Comparison of ENCODE assay signal across 8 cellular contexts in the genomic region with DNA sequence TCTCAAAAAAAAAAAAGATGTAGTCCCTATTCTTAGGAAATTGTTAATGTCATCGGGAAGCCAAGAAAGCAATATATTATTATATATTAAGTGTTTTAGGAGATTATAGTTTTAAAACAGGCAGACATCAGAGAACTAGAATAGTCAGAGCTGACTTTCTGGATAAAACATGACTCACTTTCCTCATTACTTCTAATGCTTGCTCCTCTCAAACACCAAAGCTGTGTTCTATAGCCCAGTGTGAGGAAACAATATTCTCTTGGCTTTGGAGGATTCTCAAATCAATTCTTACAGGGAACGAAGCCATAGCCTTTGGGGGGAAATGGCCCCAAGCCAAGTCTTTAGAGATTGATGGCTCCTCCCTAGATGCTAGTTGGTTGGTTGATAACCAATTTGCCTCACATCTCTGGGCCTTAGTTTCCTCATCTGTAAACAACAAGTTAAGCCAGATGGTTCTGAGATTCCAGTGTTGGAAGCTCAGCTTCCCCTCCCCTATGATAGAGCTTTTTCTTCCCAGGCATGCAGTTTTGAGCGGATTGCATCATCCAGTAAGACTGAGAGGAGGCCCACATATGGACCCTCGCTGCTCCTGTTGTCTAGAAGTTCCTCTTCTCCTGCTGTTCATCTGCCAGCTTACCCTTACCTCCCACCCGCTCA. TPM values are rescaled to one million over a fixed set of nuclear protein-coding genes. Genes with fewer than 3 reads are reported as not detected.
DNase-seq lines count a peak whose midpoint lies in the region; ATAC-seq and TF ChIP-seq lines count a peak whose summit lies in the region.

No MANE protein-coding gene starts in this region.

- ATAC-seq in naive thymus-derived CD8-positive, alpha-beta T cell = no peak
- no peak for ATAC-seq in activated T-helper 17 cell treated with anti-CD3 and anti-CD28 coated beads, Interleukin-2, amount 50 U/mL, for 72 hours (replicated peaks)

- POLR2A ChIA-PET in naive thymus-derived CD8-positive, alpha-beta T cell (lab: Charles Lee) = interaction anchor here (0.7 kb wide), 2 partner anchors 60 to 77 kb away, joined by 3 read pairs; no protein-coding TSS in a partner anchor

- TF ChIP-seq CTCF in nephron (IDR thresholded peaks at IDR 0.05; ENCODE audit: unreplicated experiment in 3 of 3) = no peak

- H3K36me3 Mint-ChIP-seq in nephron (ENCODE audit: low read depth) = peaks cover 48% of the 10 kb centered on the region
- peaks cover 25% of the 10 kb centered on the region for H3K36me3 Mint-ChIP-seq in activated T-helper 1 cell treated with anti-CD3 and anti-CD28 coated beads, Interleukin-12 subunit alpha, Interleukin-12 subunit beta, Interleukin-2, Interleukin-4 antibody, amounts not matched to agents 30 ng/mL and 10 ng/mL and 1 ng/mL, durations not matched to agents 14 hours and 24 hours and 36 hours (ENCODE audit: low read depth)
- peaks cover 0 to 53% (median 12%) of the 10 kb centered on the region in 3 donors for H3K36me3 Mint-ChIP-seq in naive thymus-derived CD8-positive, alpha-beta T cell
- peaks cover 75% of the 10 kb centered on the region for H3K36me3 Mint-ChIP-seq in activated T-helper 17 cell treated with anti-CD3 and anti-CD28 coated beads, Interleukin-2, amount 50 U/mL, for 72 hours (ENCODE audit: low read depth)

- intact Hi-C loops in activated T-helper 1 cell treated with anti-CD3 and anti-CD28 coated beads, Interleukin-12 subunit alpha, Interleukin-12 subunit beta, Interleukin-2, Interleukin-4 antibody, amounts not matched to agents 30 ng/mL and 10 ng/mL and 1 ng/mL, durations not matched to agents 14 hours and 24 hours and 36 hours (cut with micrococcal nuclease) = no loop called here

- no peak overlapping the region for H3K4me3 Mint-ChIP-seq in nephron
- H3K4me3 Mint-ChIP-seq in activated T-helper 1 cell treated with anti-CD3 and anti-CD28 coated beads, Interleukin-12 subunit alpha, Interleukin-12 subunit beta, Interleukin-2, Interleukin-4 antibody, amounts not matched to agents 30 ng/mL and 10 ng/mL and 1 ng/mL, durations not matched to agents 14 hours and 24 hours and 36 hours = no peak overlapping the region
- H3K4me3 Mint-ChIP-seq in naive thymus-derived CD8-positive, alpha-beta T cell = no peak overlapping the region
- no peak overlapping the region for H3K4me3 Mint-ChIP-seq in activated T-helper 17 cell treated with anti-CD3 and anti-CD28 coated beads, Interleukin-2, amount 50 U/mL, for 72 hours

- peaks cover 5% of the 10 kb centered on the region for H3K4me1 Mint-ChIP-seq in nephron
- peaks cover 23% of the 10 kb centered on the region for H3K4me1 Mint-ChIP-seq in activated T-helper 1 cell treated with anti-CD3 and anti-CD28 coated beads, Interleukin-12 subunit alpha, Interleukin-12 subunit beta, Interleukin-2, Interleukin-4 antibody, amounts not matched to agents 30 ng/mL and 10 ng/mL and 1 ng/mL, durations not matched to agents 14 hours and 24 hours and 36 hours (ENCODE audit: low read depth)
- peaks cover 14 to 40% (median 32%) of the 10 kb centered on the region in 4 donors for H3K4me1 Mint-ChIP-seq in naive thymus-derived CD8-positive, alpha-beta T cell
- H3K4me1 Mint-ChIP-seq in activated T-helper 17 cell treated with anti-CD3 and anti-CD28 coated beads, Interleukin-2, amount 50 U/mL, for 72 hours = peaks cover 4% of the 10 kb centered on the region

- no peaks in the 10 kb centered on the region for H3K27me3 Mint-ChIP-seq in nephron (ENCODE audit: low read depth)
- H3K27me3 Mint-ChIP-seq in activated T-helper 1 cell treated with anti-CD3 and anti-CD28 coated beads, Interleukin-12 subunit alpha, Interleukin-12 subunit beta, Interleukin-2, Interleukin-4 antibody, amounts not matched to agents 30 ng/mL and 10 ng/mL and 1 ng/mL, durations not matched to agents 14 hours and 24 hours and 36 hours (ENCODE audit: insufficient read depth) = no peaks in the 10 kb centered on the region
- no peaks in the 10 kb centered on the region for H3K27me3 Mint-ChIP-seq in naive thymus-derived CD8-positive, alpha-beta T cell
- H3K27me3 Mint-ChIP-seq in activated T-helper 17 cell treated with anti-CD3 and anti-CD28 coated beads, Interleukin-2, amount 50 U/mL, for 72 hours = no peaks in the 10 kb centered on the region

- H3K9me3 Mint-ChIP-seq in nephron = no peaks in the 10 kb centered on the region
- no peaks in the 10 kb centered on the region for H3K9me3 Mint-ChIP-seq in activated T-helper 1 cell treated with anti-CD3 and anti-CD28 coated beads, Interleukin-12 subunit alpha, Interleukin-12 subunit beta, Interleukin-2, Interleukin-4 antibody, amounts not matched to agents 30 ng/mL and 10 ng/mL and 1 ng/mL, durations not matched to agents 14 hours and 24 hours and 36 hours
- no peaks in the 10 kb centered on the region for H3K9me3 Mint-ChIP-seq in naive thymus-derived CD8-positive, alpha-beta T cell
- H3K9me3 Mint-ChIP-seq in activated T-helper 17 cell treated with anti-CD3 and anti-CD28 coated beads, Interleukin-2, amount 50 U/mL, for 72 hours = no peaks in the 10 kb centered on the region

- H3K27ac Mint-ChIP-seq in nephron = peak overlapping the region; percentile 21 to 63 (median 47)
- no peak overlapping the region for H3K27ac Mint-ChIP-seq in activated T-helper 1 cell treated with anti-CD3 and anti-CD28 coated beads, Interleukin-12 subunit alpha, Interleukin-12 subunit beta, Interleukin-2, Interleukin-4 antibody, amounts not matched to agents 30 ng/mL and 10 ng/mL and 1 ng/mL, durations not matched to agents 14 hours and 24 hours and 36 hours
- H3K27ac Mint-ChIP-seq in naive thymus-derived CD8-positive, alpha-beta T cell = peak overlapping the region in 4 of 10 donors; percentile 29 to 71 (median 52)
- H3K27ac Mint-ChIP-seq in activated T-helper 17 cell treated with anti-CD3 and anti-CD28 coated beads, Interleukin-2, amount 50 U/mL, for 72 hours = no peak overlapping the region

- DNase-seq in Ammon's horn (ENCODE audit: low spot score) (peak; percentile 49), NCI-H2171 treated with DMSO at 0.1 percent for 48 hours (lab: John Stamatoyannopoulos, UW) (peak; percentile 85), dedifferentiated amniotic fluid mesenchymal stem cell (ENCODE audit: extremely low spot score) (peak; percentile 88), GF-D8 (lab: John Stamatoyannopoulos, UW) (no peak)
- DNase-seq in activated T-helper 1 cell treated with anti-CD3 and anti-CD28 coated beads, Interleukin-12 subunit alpha, Interleukin-12 subunit beta, Interleukin-2, Interleukin-4 antibody, amounts not matched to agents 30 ng/mL and 10 ng/mL and 1 ng/mL, durations not matched to agents 14 hours and 24 hours and 36 hours (ENCODE audit: low spot score) = no peak
- DNase-seq in naive thymus-derived CD8-positive, alpha-beta T cell = no peak

RNA-seq across cellular contexts. Expression of gene NMT1, which starts 12.4 kb away (rescaled TPM):
- total RNA-seq in activated T-helper 1 cell treated with anti-CD3 and anti-CD28 coated beads, Interleukin-12 subunit alpha, Interleukin-12 subunit beta, Interleukin-2, Interleukin-4 antibody, amounts not matched to agents 30 ng/mL and 10 ng/mL and 1 ng/mL, durations not matched to agents 14 hours and 24 hours and 36 hours = 168 and 173 TPM in 2 replicates
- 100 to 1,000 TPM; 130 to 139 TPM for total RNA-seq in naive thymus-derived CD8-positive, alpha-beta T cell
- 10 to 100 TPM; 55.2 to 70.8 (median 65.0) TPM for polyA plus RNA-seq in naive thymus-derived CD8-positive, alpha-beta T cell
- 100 to 1,000 TPM; 101 to 120 TPM for total RNA-seq in activated T-helper 17 cell treated with anti-CD3 and anti-CD28 coated beads, Interleukin-2, amount 50 U/mL, for 72 hours

RNA-seq across cellular contexts. Expression of gene DCAKD, which starts 22.1 kb away (rescaled TPM):
- total RNA-seq in activated T-helper 1 cell treated with anti-CD3 and anti-CD28 coated beads, Interleukin-12 subunit alpha, Interleukin-12 subunit beta, Interleukin-2, Interleukin-4 antibody, amounts not matched to agents 30 ng/mL and 10 ng/mL and 1 ng/mL, durations not matched to agents 14 hours and 24 hours and 36 hours = 24.0 and 24.9 TPM in 2 replicates
- total RNA-seq in naive thymus-derived CD8-positive, alpha-beta T cell = 10 to 100 TPM; 36.1 to 37.9 TPM
- polyA plus RNA-seq in naive thymus-derived CD8-positive, alpha-beta T cell = 10 to 100 TPM; 13.1 to 16.1 (median 16.0) TPM
- total RNA-seq in activated T-helper 17 cell treated with anti-CD3 and anti-CD28 coated beads, Interleukin-2, amount 50 U/mL, for 72 hours = 10 to 100 TPM; 36.5 to 36.6 TPM

RNA-seq across cellular contexts. Expression of gene PLCD3, which starts 58.8 kb away (rescaled TPM):
- 2.4 and 4.3 TPM in 2 replicates for total RNA-seq in activated T-helper 1 cell treated with anti-CD3 and anti-CD28 coated beads, Interleukin-12 subunit alpha, Interleukin-12 subunit beta, Interleukin-2, Interleukin-4 antibody, amounts not matched to agents 30 ng/mL and 10 ng/mL and 1 ng/mL, durations not matched to agents 14 hours and 24 hours and 36 hours
- 1 to 10 TPM; 1.6 to 4.0 TPM for total RNA-seq in naive thymus-derived CD8-positive, alpha-beta T cell
- polyA plus RNA-seq in naive thymus-derived CD8-positive, alpha-beta T cell = under 1 TPM; 0.35 to 0.65 (median 0.56) TPM
- total RNA-seq in activated T-helper 17 cell treated with anti-CD3 and anti-CD28 coated beads, Interleukin-2, amount 50 U/mL, for 72 hours = 1 to 10 TPM; 3.1 to 6.5 TPM

Comparison
In these comparisons a context has a peak if more than half of its experiments do, and no peak if none do; other contexts are left out.
1. DNase-seq: peak in Ammon's horn (single experiment), NCI-H2171 treated with DMSO at 0.1 percent for 48 hours (single experiment) and dedifferentiated amniotic fluid mesenchymal stem cell (single experiment); none in activated T-helper 1 cell treated with anti-CD3 and anti-CD28 coated beads, Interleukin-12 subunit alpha, Interleukin-12 subunit beta, Interleukin-2, Interleukin-4 antibody, amounts not matched to agents 30 ng/mL and 10 ng/mL and 1 ng/mL, durations not matched to agents 14 hours and 24 hours and 36 hours (single experiment), naive thymus-derived CD8-positive, alpha-beta T cell (0 of 10) and GF-D8 (single experiment).
2. H3K27ac Mint-ChIP-seq: peak in nephron (3 of 3); none in activated T-helper 1 cell treated with anti-CD3 and anti-CD28 coated beads, Interleukin-12 subunit alpha, Interleukin-12 subunit beta, Interleukin-2, Interleukin-4 antibody, amounts not matched to agents 30 ng/mL and 10 ng/mL and 1 ng/mL, durations not matched to agents 14 hours and 24 hours and 36 hours (single experiment) and activated T-helper 17 cell treated with anti-CD3 and anti-CD28 coated beads, Interleukin-2, amount 50 U/mL, for 72 hours (single experiment).